In genomic region chr7:2722591-2722990, GRCh38 we compare ENCODE assay signal across 18 cellular contexts. TPM values are rescaled to one million over a fixed set of nuclear protein-coding genes. Genes with fewer than 3 reads are reported as not detected.
"Had no signal": no experiment of that assay in that cellular context is flagged by ENCODE, and none has a peak within 500 bp of the region (broad histone marks: within the 10 kb centered on the region; RNA-seq: fewer than 3 reads in every experiment).

No MANE protein-coding gene starts in this region.

- H3K9me3 ChIP-seq: esophagus muscularis mucosa, gastroesophageal sphincter, heart left ventricle, ovary, stomach, upper lobe of left lung had no signal

- ATAC-seq: gastroesophageal sphincter; heart left ventricle; naive thymus-derived CD8-positive, alpha-beta T cell; SK-N-SH treated with all-trans-retinoic acid at 6 μM for 48 hours; T-cell had no signal

- DNase-seq: activated B cell treated with CpG ODN at 0.5 μM for 24 hours; activated CD4-positive, alpha-beta memory T cell treated with anti-CD3 and anti-CD28 coated beads, Interleukin-2, amount 10 ng/mL, durations not matched to agents 7 days and 5 days; activated CD4-positive, alpha-beta T cell treated with anti-CD3 and anti-CD28 coated beads for 4 hours; activated gamma-delta T cell; activated T-cell treated with anti-CD3 and anti-CD28 coated beads, Interleukin-2, amount 50 U/mL, for 48 hours; dermis blood vessel endothelial cell; effector memory CD4-positive, alpha-beta T cell; stomach; T-cell; upper lobe of left lung had no signal

- H3K36me3 ChIP-seq: ovary had no signal

- H3K4me3 ChIP-seq: esophagus muscularis mucosa, gastroesophageal sphincter, heart left ventricle, ovary, stomach, upper lobe of left lung had no signal

- H3K4me3 Mint-ChIP-seq: activated B cell treated with CpG ODN at 0.5 μM for 24 hours; activated CD4-positive, alpha-beta memory T cell treated with anti-CD3 and anti-CD28 coated beads, Interleukin-2, amount 10 ng/mL, durations not matched to agents 7 days and 5 days; activated naive CD4-positive, alpha-beta T cell treated with anti-CD3 and anti-CD28 coated beads, Interleukin-2, amount 50 U/mL, for 24 hours; naive thymus-derived CD8-positive, alpha-beta T cell; T-cell had no signal

- H3K27me3 Mint-ChIP-seq: activated B cell treated with CpG ODN at 0.5 μM for 24 hours; activated CD4-positive, alpha-beta memory T cell treated with anti-CD3 and anti-CD28 coated beads, Interleukin-2, amount 10 ng/mL, durations not matched to agents 7 days and 5 days; activated naive CD4-positive, alpha-beta T cell treated with anti-CD3 and anti-CD28 coated beads, Interleukin-2, amount 50 U/mL, for 24 hours; T-cell had no signal

- H3K9me3 Mint-ChIP-seq: activated B cell treated with CpG ODN at 0.5 μM for 24 hours; activated CD4-positive, alpha-beta memory T cell treated with anti-CD3 and anti-CD28 coated beads, Interleukin-2, amount 10 ng/mL, durations not matched to agents 7 days and 5 days; activated naive CD4-positive, alpha-beta T cell treated with anti-CD3 and anti-CD28 coated beads, Interleukin-2, amount 50 U/mL, for 24 hours; naive thymus-derived CD8-positive, alpha-beta T cell; T-cell had no signal

- H3K27ac ChIP-seq: esophagus muscularis mucosa, gastroesophageal sphincter, heart left ventricle, ovary, stomach, upper lobe of left lung had no signal

- FAIRE-seq: endothelial cell of umbilical vein had no signal

- H3K36me3 Mint-ChIP-seq: activated naive CD4-positive, alpha-beta T cell treated with anti-CD3 and anti-CD28 coated beads, Interleukin-2, amount 50 U/mL, for 24 hours had no signal

- H3K27me3 ChIP-seq: esophagus muscularis mucosa, gastroesophageal sphincter, heart left ventricle, ovary, stomach, upper lobe of left lung had no signal

- H3K27ac Mint-ChIP-seq: activated B cell treated with CpG ODN at 0.5 μM for 24 hours; activated CD4-positive, alpha-beta memory T cell treated with anti-CD3 and anti-CD28 coated beads, Interleukin-2, amount 10 ng/mL, durations not matched to agents 7 days and 5 days; activated naive CD4-positive, alpha-beta T cell treated with anti-CD3 and anti-CD28 coated beads, Interleukin-2, amount 50 U/mL, for 24 hours; T-cell had no signal

RNA-seq across cellular contexts. Expression of gene AMZ1, which starts 34.6 kb away (rescaled TPM):
- total RNA-seq: endothelial cell of umbilical vein had no signal
- polyA plus RNA-seq: endothelial cell of umbilical vein; naive thymus-derived CD8-positive, alpha-beta T cell; stomach had no signal
